In the genomic region with DNA sequence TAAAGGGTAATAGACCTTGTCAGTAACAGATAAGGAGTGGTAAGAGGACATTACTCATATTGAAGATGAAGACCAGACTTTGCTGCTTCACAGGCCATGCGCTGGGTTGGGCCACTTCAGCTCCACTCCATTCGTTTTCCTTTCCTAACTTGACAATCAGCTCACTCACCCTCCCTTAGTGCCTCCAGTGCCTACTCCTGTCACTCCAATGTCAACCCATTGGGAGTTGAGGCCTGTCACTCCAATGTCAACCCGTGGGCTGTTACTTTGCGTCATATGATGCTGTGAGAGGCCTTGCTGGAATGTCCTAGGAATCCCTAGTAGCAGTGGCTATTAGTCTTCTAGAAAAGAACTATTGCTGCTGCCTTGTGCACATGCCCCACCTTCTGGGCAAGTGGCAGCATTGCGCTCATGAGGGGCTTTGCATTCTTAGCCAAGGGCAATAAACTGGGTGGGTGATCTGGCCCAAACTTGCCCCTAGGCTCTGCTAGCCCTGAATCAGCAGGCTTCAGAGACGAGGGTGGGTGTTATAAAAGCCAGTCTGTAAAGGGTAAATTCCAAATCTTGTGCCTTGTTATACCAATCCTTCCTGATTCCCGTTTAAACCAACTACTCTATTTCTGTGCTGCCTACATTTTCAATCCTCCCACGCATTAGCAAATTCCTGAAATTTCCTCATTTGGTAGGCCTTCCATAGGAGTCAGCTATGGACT, we compare ENCODE assay signal across 8 cellular contexts. TPM values are rescaled to one million over a fixed set of nuclear protein-coding genes. Genes with fewer than 3 reads are reported as not detected.
A peak's percentile ranks its signal among the peaks of the same experiment; 100 is the strongest.
DNase-seq lines count a peak whose midpoint lies in the region; ATAC-seq, FAIRE-seq and TF ChIP-seq lines count a peak whose summit lies in the region.

No MANE protein-coding gene starts in this region.

- CTCF ChIA-PET in PC-3 (lab: Charles Lee) = interaction anchor here (0.6 to 1.5 kb wide), 2 partner anchors 43 to 80 kb away, joined by 3 to 4 read pairs; no protein-coding TSS in a partner anchor

- intact Hi-C loops in PC-3 (cut with micrococcal nuclease) = loop anchor here (1.0 to 5.0 kb wide), 2 partner anchors 81 to 97 kb away; no protein-coding TSS in a partner anchor

- no peaks in the 10 kb centered on the region for H3K9me3 Mint-ChIP-seq in neural crest cell

- no peaks in the 10 kb centered on the region for H3K79me2 ChIP-seq in PC-3 (ENCODE audit: low read length)
- H3K79me2 ChIP-seq in fibroblast of lung (ENCODE audit: control insufficient read depth, insufficient read depth, low read length) = no peaks in the 10 kb centered on the region

- H3K27ac Mint-ChIP-seq in neural crest cell (ENCODE audit: unreplicated experiment) = peak overlapping the region; percentile 81

- H3K27me3 Mint-ChIP-seq in neural crest cell (ENCODE audit: low read depth) = no peaks in the 10 kb centered on the region

- DNase-seq in DMS79 (lab: John Stamatoyannopoulos, UW) (peak; percentile 2), HTR-8/SVneo (ENCODE audit: insufficient read length, low spot score) (peak; percentile 85), PC-3 (peak; percentile 78), fibroblast of lung (ENCODE audit: low read depth in 2 of 2) (peak; percentile 72 to 73), neural crest cell (ENCODE audit: low read depth, low spot score) (peak; percentile 59), stromal cell of bone marrow (ENCODE audit: low read depth) (peak; percentile 58)
- peak; percentile 74 for DNase-seq in activated T-cell treated with anti-CD3 and anti-CD28 coated beads, Interleukin-2, amount 50 U/mL, for 48 hours

- H4K20me1 ChIP-seq in PC-3 (ENCODE audit: low read length) (no peaks in the 10 kb centered on the region), fibroblast of lung (ENCODE audit: control insufficient read depth, extremely low read depth, insufficient read depth, low read length) (no peaks in the 10 kb centered on the region)

- peak; percentile 59 for FAIRE-seq in HTR-8/SVneo (lab: Jason Lieb, UNC)

- no peak overlapping the region for H3K9ac ChIP-seq in PC-3 (ENCODE audit: low read length)
- no peak overlapping the region for H3K9ac ChIP-seq in fibroblast of lung (ENCODE audit: insufficient read depth, low read length)

- no peak overlapping the region for H3K27ac ChIP-seq in PC-3 (ENCODE audit: low read length)
- peak overlapping the region; percentile 68 for H3K27ac ChIP-seq in fibroblast of lung (ENCODE audit: insufficient read depth, low read length)

- no peaks in the 10 kb centered on the region for H3F3A ChIP-seq in PC-3 (ENCODE audit: low read length, unreplicated experiment)

- H3K9me2 ChIP-seq in PC-3 (replicated peaks; ENCODE audit: low read length) = no peaks in the 10 kb centered on the region

- H3K4me1 Mint-ChIP-seq in neural crest cell = peaks cover 30% of the 10 kb centered on the region

- H3K4me3 ChIP-seq in PC-3 (ENCODE audit: low read length) (no peak overlapping the region), fibroblast of lung (replicated peaks in 1 of 4; ENCODE audit: control extremely low read depth in 1 of 4, insufficient read depth in 1 of 4, low read depth in 3 of 4, low read length in 4 of 4) (no peak overlapping the region)

- H3K9me3 ChIP-seq in PC-3 (ENCODE audit: low read length) = no peaks in the 10 kb centered on the region
- H3K9me3 ChIP-seq in fibroblast of lung (ENCODE audit: control insufficient read depth, insufficient read depth, low read depth, low read length) = no peaks in the 10 kb centered on the region

- H3K4me2 ChIP-seq in PC-3 (ENCODE audit: low read length) = no peak overlapping the region
- no peak overlapping the region for H3K4me2 ChIP-seq in fibroblast of lung (ENCODE audit: extremely low read depth, insufficient read depth, low read length)

- no peaks in the 10 kb centered on the region for H3K27me3 ChIP-seq in PC-3 (ENCODE audit: low read length)
- no peaks in the 10 kb centered on the region for H3K27me3 ChIP-seq in fibroblast of lung (ENCODE audit: control insufficient read depth, insufficient read depth, low read length)

- TF ChIP-seq CTCF in PC-3 (conservative IDR thresholded peaks at IDR 0.05; ENCODE audit: low read depth, low read length) = peak; percentile 92
- TF ChIP-seq CTCF in fibroblast of lung (conservative IDR thresholded peaks at IDR 0.05 in 1 of 2, IDR thresholded peaks at IDR 0.05 in 1 of 2; ENCODE audit: low read depth in 1 of 2, low read length in 2 of 2) = peak; percentile 88 to 94
- peak; percentile 83 for TF ChIP-seq CTCF in neural crest cell (conservative IDR thresholded peaks at IDR 0.05)

- H3K4me3 Mint-ChIP-seq in neural crest cell = no peak overlapping the region

- H3K4me1 ChIP-seq in PC-3 (ENCODE audit: insufficient read depth, low read length) (no peaks in the 10 kb centered on the region), fibroblast of lung (ENCODE audit: control insufficient read depth, extremely low read depth, insufficient read depth, low read length) (no peaks in the 10 kb centered on the region)

- H3K36me3 Mint-ChIP-seq in neural crest cell (ENCODE audit: low read depth) = peaks cover 5% of the 10 kb centered on the region

- POLR2A ChIA-PET in PC-3 (lab: Charles Lee; ENCODE audit: unreplicated experiment) = no interaction called here

- peak; percentile 65 for ATAC-seq in PC-3
- no peak for ATAC-seq in GM19463 (IDR thresholded peaks at IDR 0.05; ENCODE audit: unreplicated experiment)

- no TSS peak for BruUV-seq in PC-3 (replicated peaks; lab: Mats Ljungman, UMichigan)

- H3K36me3 ChIP-seq in PC-3 (ENCODE audit: low read depth, low read length) = peaks cover 19% of the 10 kb centered on the region; the same call in 1 of the 2 replicates
- peaks cover 20% of the 10 kb centered on the region for H3K36me3 ChIP-seq in fibroblast of lung (ENCODE audit: control insufficient read depth, insufficient read depth, low read length)

- H2AFZ ChIP-seq in PC-3 (ENCODE audit: low read length) (no peak overlapping the region), fibroblast of lung (ENCODE audit: low read length) (no peak overlapping the region)

RNA-seq across cellular contexts. Expression of a gene that starts 36.1 kb away (rescaled TPM):
- total RNA-seq in PC-3 (2014; rRNA removed) (33.8 and 43.0 TPM in 2 replicates), fibroblast of lung (15.9 and 32.0 TPM in 2 replicates), neural crest cell (116 and 122 TPM in 2 replicates)
- 39.9 and 42.5 TPM in 2 replicates for polyA plus RNA-seq in fibroblast of lung
- polyA plus RNA-seq in fibroblast of lung (2012) = 22.9 and 27.4 TPM in 2 replicates
- polyA minus RNA-seq in fibroblast of lung (ENCODE audit: low replicate concordance) = 168 and 206 TPM in 2 replicates

RNA-seq across cellular contexts. Expression of a gene that starts 51.7 kb away (rescaled TPM):
- total RNA-seq in PC-3 (2014; rRNA removed) = 981 and 1,046 TPM in 2 replicates
- total RNA-seq in fibroblast of lung = 376 and 613 TPM in 2 replicates
- polyA plus RNA-seq in fibroblast of lung = 965 and 1,111 TPM in 2 replicates
- 731 and 866 TPM in 2 replicates for polyA plus RNA-seq in fibroblast of lung (2012)
- 2,174 and 2,617 TPM in 2 replicates for polyA minus RNA-seq in fibroblast of lung (ENCODE audit: low replicate concordance)
- total RNA-seq in neural crest cell = 626 and 651 TPM in 2 replicates

Comparison
In these comparisons a context has a peak if more than half of its experiments do, and no peak if none do; other contexts are left out.
1. DNase-seq: peak in every context shown above with its lines; median percentile 85 in HTR-8/SVneo; 78 in PC-3; 74 in activated T-cell treated with anti-CD3 and anti-CD28 coated beads, Interleukin-2, amount 50 U/mL, for 48 hours; 72 in fibroblast of lung; 59 in neural crest cell; 58 in stromal cell of bone marrow; 2 in DMS79.